In genomic region chr11:118476676-118477075, GRCh38 we compare ENCODE assay signal across 18 cellular contexts. TPM values are rescaled to one million over a fixed set of nuclear protein-coding genes. Genes with fewer than 3 reads are reported as not detected.
DNase-seq lines count a peak whose midpoint lies in the region; ATAC-seq, FAIRE-seq and TF ChIP-seq lines count a peak whose summit lies in the region.
"Had no signal": no experiment of that assay in that cellular context is flagged by ENCODE, and none has a peak within 500 bp of the region (broad histone marks: within the 10 kb centered on the region; RNA-seq: fewer than 3 reads in every experiment).

No MANE protein-coding gene starts in this region.

- TF ChIP-seq CTCF in endothelial cell of umbilical vein (IDR thresholded peaks at IDR 0.05; ENCODE audit: extremely low read depth in 1 of 2, insufficient read depth in 1 of 2, low read depth in 1 of 2, low read length in 2 of 2): no peak

- BruUV-seq in endothelial cell of umbilical vein (replicated peaks; lab: Mats Ljungman, UMichigan): no TSS peak

- no peak for DNase-seq in activated naive CD4-positive, alpha-beta T cell treated with anti-CD3 and anti-CD28 coated beads, Interleukin-2, amount 50 U/mL, for 16 hours
- no peak for DNase-seq in T-cell
- DNase-seq in endothelial cell of umbilical vein (ENCODE audit: low read depth, low spot score): no peak
- DNase-seq in stimulated activated effector memory CD8-positive, alpha-beta T cell treated with anti-CD3 and anti-CD28 coated beads, Interleukin-12 subunit alpha, Interleukin-12 subunit beta, amount 100 ng/mL, for 72 hours (ENCODE audit: low spot score in 2 of 2): no peak
- no peak for DNase-seq in T-helper 2 cell treated with Interferon-gamma antibody and Interleukin-4, amounts not matched to agents 5 μg/mL and 100 μg/mL, for 36 hours (ENCODE audit: low spot score)
- DNase-seq in Karpas-422: no peak
- DNase-seq in Ammon's horn (ENCODE audit: low spot score): no peak
- DNase-seq: activated gamma-delta T cell, COR-L47, H7, MV-4-11, NCI-H1930, right lobe of liver, upper lobe of right lung had no signal

- CTCF ChIA-PET in T-cell (lab: Charles Lee) (no interaction called here), endothelial cell of umbilical vein (lab: Charles Lee) (interaction anchor here (1.0 kb wide), 1 partner anchor 96 kb away, joined by 3 read pairs; no protein-coding TSS in a partner anchor)

- H3K4me1 ChIP-seq in endothelial cell of umbilical vein (ENCODE audit: control insufficient read depth, extremely low read depth, insufficient read depth, low read length) (no peaks in the 10 kb centered on the region), Karpas-422 (ENCODE audit: low read length) (no peaks in the 10 kb centered on the region)
- H3K4me1 ChIP-seq: right lobe of liver, upper lobe of right lung had no signal

- H3K9me3 ChIP-seq in endothelial cell of umbilical vein (replicated peaks; ENCODE audit: control insufficient read depth, insufficient read depth, low read length): no peaks in the 10 kb centered on the region
- H3K9me3 ChIP-seq in Karpas-422 (ENCODE audit: low read length): no peaks in the 10 kb centered on the region
- H3K9me3 ChIP-seq: right lobe of liver, upper lobe of right lung had no signal

- H3K27ac ChIP-seq in endothelial cell of umbilical vein (ENCODE audit: insufficient read depth, low read depth, low read length) (no peak overlapping the region), Karpas-422 (ENCODE audit: low read length) (no peak overlapping the region)
- H3K27ac ChIP-seq: epithelial cell of prostate, HL-60, right lobe of liver, upper lobe of right lung had no signal

- peaks cover 24% of the 10 kb centered on the region for H3K36me3 Mint-ChIP-seq in activated naive CD4-positive, alpha-beta T cell treated with anti-CD3 and anti-CD28 coated beads, Interleukin-2, amount 50 U/mL, for 24 hours
- peaks cover 69% of the 10 kb centered on the region for H3K36me3 Mint-ChIP-seq in T-cell
- H3K36me3 Mint-ChIP-seq in stimulated activated effector memory CD8-positive, alpha-beta T cell treated with anti-CD3 and anti-CD28 coated beads, Interleukin-12 subunit alpha, Interleukin-12 subunit beta, amount 100 ng/mL, for 72 hours: peaks cover 99% of the 10 kb centered on the region
- H3K36me3 Mint-ChIP-seq in T-helper 2 cell treated with Interferon-gamma antibody and Interleukin-4, amounts not matched to agents 5 μg/mL and 100 μg/mL, for 36 hours (ENCODE audit: low read depth): peaks cover 68% of the 10 kb centered on the region

- H3K27me3 ChIP-seq in endothelial cell of umbilical vein (ENCODE audit: control insufficient read depth in 2 of 2, insufficient read depth in 2 of 2, low read length in 2 of 2) (no peaks in the 10 kb centered on the region), Karpas-422 (ENCODE audit: low read length) (no peaks in the 10 kb centered on the region)
- H3K27me3 ChIP-seq: right lobe of liver, upper lobe of right lung had no signal

- no peak overlapping the region for H3K4me3 Mint-ChIP-seq in activated naive CD4-positive, alpha-beta T cell treated with anti-CD3 and anti-CD28 coated beads, Interleukin-2, amount 50 U/mL, for 24 hours
- H3K4me3 Mint-ChIP-seq in T-cell: no peak overlapping the region
- no peak overlapping the region for H3K4me3 Mint-ChIP-seq in stimulated activated effector memory CD8-positive, alpha-beta T cell treated with anti-CD3 and anti-CD28 coated beads, Interleukin-12 subunit alpha, Interleukin-12 subunit beta, amount 100 ng/mL, for 72 hours
- H3K4me3 Mint-ChIP-seq in T-helper 2 cell treated with Interferon-gamma antibody and Interleukin-4, amounts not matched to agents 5 μg/mL and 100 μg/mL, for 36 hours: no peak overlapping the region

- H3K9ac ChIP-seq in endothelial cell of umbilical vein (replicated peaks; ENCODE audit: extremely low read depth, insufficient read depth, low read length) (no peak overlapping the region), Karpas-422 (ENCODE audit: low read length) (no peak overlapping the region)

- POLR2A ChIA-PET in T-cell (lab: Charles Lee): interaction anchor here in 1 of 2 donors (0.6 kb wide), 1 partner anchor 864 kb away, joined by 6 read pairs; the partner anchor contains the start of gene C1QTNF5
- POLR2A ChIA-PET in endothelial cell of umbilical vein (lab: Charles Lee): no interaction called here

- H3K9me3 Mint-ChIP-seq in activated naive CD4-positive, alpha-beta T cell treated with anti-CD3 and anti-CD28 coated beads, Interleukin-2, amount 50 U/mL, for 24 hours: no peaks in the 10 kb centered on the region
- H3K9me3 Mint-ChIP-seq in T-cell: no peaks in the 10 kb centered on the region
- H3K9me3 Mint-ChIP-seq in stimulated activated effector memory CD8-positive, alpha-beta T cell treated with anti-CD3 and anti-CD28 coated beads, Interleukin-12 subunit alpha, Interleukin-12 subunit beta, amount 100 ng/mL, for 72 hours: no peaks in the 10 kb centered on the region
- H3K9me3 Mint-ChIP-seq in T-helper 2 cell treated with Interferon-gamma antibody and Interleukin-4, amounts not matched to agents 5 μg/mL and 100 μg/mL, for 36 hours: no peaks in the 10 kb centered on the region

- H3K9me2 ChIP-seq in Karpas-422 (replicated peaks; ENCODE audit: insufficient read depth, low read length): no peaks in the 10 kb centered on the region

- dilution Hi-C loops in endothelial cell of umbilical vein (cut with MboI; ENCODE audit: extremely low pct_ligation_motif_present, low sequenced_read_pairs): loop anchor here (25.0 kb wide), 1 partner anchor 89 kb away; no protein-coding TSS in a partner anchor

- no peaks in the 10 kb centered on the region for H4K20me1 ChIP-seq in endothelial cell of umbilical vein (replicated peaks; ENCODE audit: control insufficient read depth, extremely low read depth, insufficient read depth, low read length)
- no peaks in the 10 kb centered on the region for H4K20me1 ChIP-seq in Karpas-422 (ENCODE audit: insufficient read depth, low read depth, low read length)

- ATAC-seq in T-cell (replicated peaks in 1 of 4): no peak
- ATAC-seq in stimulated activated effector memory CD8-positive, alpha-beta T cell treated with anti-CD3 and anti-CD28 coated beads, Interleukin-12 subunit alpha, Interleukin-12 subunit beta, amount 100 ng/mL, for 72 hours: no peak
- ATAC-seq: right lobe of liver, upper lobe of right lung had no signal

- H3K27ac Mint-ChIP-seq in activated naive CD4-positive, alpha-beta T cell treated with anti-CD3 and anti-CD28 coated beads, Interleukin-2, amount 50 U/mL, for 24 hours: peak overlapping the region; percentile 21
- H3K27ac Mint-ChIP-seq in T-cell: peak overlapping the region; percentile 25 to 66
- peak overlapping the region; percentile 39 for H3K27ac Mint-ChIP-seq in stimulated activated effector memory CD8-positive, alpha-beta T cell treated with anti-CD3 and anti-CD28 coated beads, Interleukin-12 subunit alpha, Interleukin-12 subunit beta, amount 100 ng/mL, for 72 hours
- H3K27ac Mint-ChIP-seq in T-helper 2 cell treated with Interferon-gamma antibody and Interleukin-4, amounts not matched to agents 5 μg/mL and 100 μg/mL, for 36 hours: no peak overlapping the region

- H3K27me3 Mint-ChIP-seq in activated naive CD4-positive, alpha-beta T cell treated with anti-CD3 and anti-CD28 coated beads, Interleukin-2, amount 50 U/mL, for 24 hours: no peaks in the 10 kb centered on the region
- no peaks in the 10 kb centered on the region for H3K27me3 Mint-ChIP-seq in T-cell
- H3K27me3 Mint-ChIP-seq in T-helper 2 cell treated with Interferon-gamma antibody and Interleukin-4, amounts not matched to agents 5 μg/mL and 100 μg/mL, for 36 hours (ENCODE audit: low read depth): no peaks in the 10 kb centered on the region

- TF ChIP-seq POLR2A in endothelial cell of umbilical vein (IDR thresholded peaks at IDR 0.05; ENCODE audit: low read depth, low read length): no peak

- intact Hi-C loops in endothelial cell of umbilical vein (cut with micrococcal nuclease): no loop called here

- H3K9me1 ChIP-seq in endothelial cell of umbilical vein (replicated peaks; ENCODE audit: control insufficient read depth, extremely low read depth, insufficient read depth, low read length): no peaks in the 10 kb centered on the region

- H3K36me3 ChIP-seq in endothelial cell of umbilical vein (ENCODE audit: control insufficient read depth in 2 of 2, extremely low read depth in 1 of 2, insufficient read depth in 2 of 2, low read length in 2 of 2): peaks cover 15 to 28% of the 10 kb centered on the region in 2 experiments
- peaks cover 7% of the 10 kb centered on the region; the same call in 1 of the 2 replicates for H3K36me3 ChIP-seq in Karpas-422 (ENCODE audit: insufficient read depth, low read length)

- no peak for FAIRE-seq in endothelial cell of umbilical vein (lab: Jason Lieb, UNC)

- H3K4me2 ChIP-seq in endothelial cell of umbilical vein (ENCODE audit: insufficient read depth, low read length): no peak overlapping the region
- H3K4me2 ChIP-seq in Karpas-422 (ENCODE audit: low read depth, low read length, poor library complexity, severe bottlenecking): no peak overlapping the region

- H3K79me2 ChIP-seq in endothelial cell of umbilical vein (ENCODE audit: control insufficient read depth, insufficient read depth, low read length) (no peaks in the 10 kb centered on the region), Karpas-422 (ENCODE audit: low read length) (peaks cover 2% of the 10 kb centered on the region; the same call in 1 of the 2 replicates)

- H2AFZ ChIP-seq in endothelial cell of umbilical vein (ENCODE audit: low read depth, low read length): no peak overlapping the region
- no peak overlapping the region for H2AFZ ChIP-seq in Karpas-422 (ENCODE audit: low read length)

- no peak overlapping the region for H3K4me3 ChIP-seq in endothelial cell of umbilical vein (replicated peaks in 1 of 3; ENCODE audit: insufficient read depth in 1 of 3, low read depth in 1 of 3, low read length in 3 of 3)
- no peak overlapping the region for H3K4me3 ChIP-seq in Karpas-422 (ENCODE audit: low read length)
- H3K4me3 ChIP-seq: right lobe of liver, upper lobe of right lung had no signal

- peaks cover 15% of the 10 kb centered on the region for H3K4me1 Mint-ChIP-seq in activated naive CD4-positive, alpha-beta T cell treated with anti-CD3 and anti-CD28 coated beads, Interleukin-2, amount 50 U/mL, for 24 hours
- H3K4me1 Mint-ChIP-seq in T-cell: peaks cover 12 to 18% (median 16%) of the 10 kb centered on the region in 3 donors
- peaks cover 36% of the 10 kb centered on the region for H3K4me1 Mint-ChIP-seq in stimulated activated effector memory CD8-positive, alpha-beta T cell treated with anti-CD3 and anti-CD28 coated beads, Interleukin-12 subunit alpha, Interleukin-12 subunit beta, amount 100 ng/mL, for 72 hours
- peaks cover 4% of the 10 kb centered on the region for H3K4me1 Mint-ChIP-seq in T-helper 2 cell treated with Interferon-gamma antibody and Interleukin-4, amounts not matched to agents 5 μg/mL and 100 μg/mL, for 36 hours (ENCODE audit: low read depth)

RNA-seq across cellular contexts. Expression of gene KMT2A, which starts 40.4 kb away (rescaled TPM):
- total RNA-seq in T-cell (100 to 1,000 TPM; 130 to 183 (median 153) TPM), endothelial cell of umbilical vein (63.9 and 64.1 TPM in 2 replicates)
- polyA plus RNA-seq in endothelial cell of umbilical vein: 21.9 and 23.5 TPM in 2 replicates
- 16.1 and 18.4 TPM in 2 replicates for polyA plus RNA-seq in endothelial cell of umbilical vein (2011; cell fraction: cytosol; rRNA removed)
- 77.4 and 94.6 TPM in 2 replicates for polyA plus RNA-seq in endothelial cell of umbilical vein (2011; cell fraction: nucleus; rRNA removed)
- polyA plus RNA-seq in endothelial cell of umbilical vein (2012): 20.6 and 29.4 TPM in 2 replicates
- polyA minus RNA-seq in endothelial cell of umbilical vein: 110 and 120 TPM in 2 replicates
- 20.4 TPM for polyA minus RNA-seq in endothelial cell of umbilical vein (2011; cell fraction: cytosol; rRNA and poly(A)+ RNA removed)
- 116 and 144 TPM in 2 replicates for polyA minus RNA-seq in endothelial cell of umbilical vein (2011; cell fraction: nucleus; rRNA and poly(A)+ RNA removed)
- total RNA-seq in Karpas-422 (2014; rRNA removed; shearing (Covaris generic); ENCODE audit: low replicate concordance): 37.6 and 40.7 TPM in 2 replicates

RNA-seq across cellular contexts. Expression of gene TTC36, which starts 50.6 kb away (rescaled TPM):
- total RNA-seq in T-cell (1 to 10 TPM in 4 of 5 donors, under 1 TPM in 1; 0.53 to 1.7 (median 1.2) TPM), endothelial cell of umbilical vein (0.60 and 1.1 TPM in 2 replicates)
- polyA plus RNA-seq in endothelial cell of umbilical vein: 0.29 TPM in 1 of 2 replicates, not detected in the other
- polyA plus RNA-seq in endothelial cell of umbilical vein (2011; cell fraction: cytosol; rRNA removed): 0.08 TPM in 1 of 2 replicates, not detected in the other
- polyA plus RNA-seq in endothelial cell of umbilical vein (2011; cell fraction: nucleus; rRNA removed): 0.18 TPM in 1 of 2 replicates, not detected in the other
- not detected in 2 replicates for polyA plus RNA-seq in endothelial cell of umbilical vein (2012)
- polyA minus RNA-seq in endothelial cell of umbilical vein: 0.32 TPM in 1 of 2 replicates, not detected in the other
- polyA minus RNA-seq in endothelial cell of umbilical vein (2011; cell fraction: cytosol; rRNA and poly(A)+ RNA removed): not detected
- 0.72 TPM in 2 replicates for polyA minus RNA-seq in endothelial cell of umbilical vein (2011; cell fraction: nucleus; rRNA and poly(A)+ RNA removed)
- not detected in 2 replicates for total RNA-seq in Karpas-422 (2014; rRNA removed; shearing (Covaris generic); ENCODE audit: low replicate concordance)
- total RNA-seq: H7 had no signal
- polyA plus RNA-seq: AG04450 had no signal

RNA-seq across cellular contexts. Expression of gene TMEM25, which starts 54.3 kb away (rescaled TPM):
- total RNA-seq in T-cell (10 to 100 TPM; 19.9 to 31.7 (median 25.3) TPM), endothelial cell of umbilical vein (18.9 and 20.4 TPM in 2 replicates)
- polyA plus RNA-seq in endothelial cell of umbilical vein: 34.6 and 42.3 TPM in 2 replicates
- 24.6 and 29.6 TPM in 2 replicates for polyA plus RNA-seq in endothelial cell of umbilical vein (2011; cell fraction: cytosol; rRNA removed)
- 52.0 and 52.3 TPM in 2 replicates for polyA plus RNA-seq in endothelial cell of umbilical vein (2011; cell fraction: nucleus; rRNA removed)
- polyA plus RNA-seq in endothelial cell of umbilical vein (2012): 15.3 and 19.7 TPM in 2 replicates
- polyA minus RNA-seq in endothelial cell of umbilical vein: 31.0 and 41.1 TPM in 2 replicates
- not detected for polyA minus RNA-seq in endothelial cell of umbilical vein (2011; cell fraction: cytosol; rRNA and poly(A)+ RNA removed)
- 25.1 and 26.5 TPM in 2 replicates for polyA minus RNA-seq in endothelial cell of umbilical vein (2011; cell fraction: nucleus; rRNA and poly(A)+ RNA removed)
- 9.1 and 12.1 TPM in 2 replicates for total RNA-seq in Karpas-422 (2014; rRNA removed; shearing (Covaris generic); ENCODE audit: low replicate concordance)
